ENCODE assay signal across 9 cellular contexts in the genomic region with DNA sequence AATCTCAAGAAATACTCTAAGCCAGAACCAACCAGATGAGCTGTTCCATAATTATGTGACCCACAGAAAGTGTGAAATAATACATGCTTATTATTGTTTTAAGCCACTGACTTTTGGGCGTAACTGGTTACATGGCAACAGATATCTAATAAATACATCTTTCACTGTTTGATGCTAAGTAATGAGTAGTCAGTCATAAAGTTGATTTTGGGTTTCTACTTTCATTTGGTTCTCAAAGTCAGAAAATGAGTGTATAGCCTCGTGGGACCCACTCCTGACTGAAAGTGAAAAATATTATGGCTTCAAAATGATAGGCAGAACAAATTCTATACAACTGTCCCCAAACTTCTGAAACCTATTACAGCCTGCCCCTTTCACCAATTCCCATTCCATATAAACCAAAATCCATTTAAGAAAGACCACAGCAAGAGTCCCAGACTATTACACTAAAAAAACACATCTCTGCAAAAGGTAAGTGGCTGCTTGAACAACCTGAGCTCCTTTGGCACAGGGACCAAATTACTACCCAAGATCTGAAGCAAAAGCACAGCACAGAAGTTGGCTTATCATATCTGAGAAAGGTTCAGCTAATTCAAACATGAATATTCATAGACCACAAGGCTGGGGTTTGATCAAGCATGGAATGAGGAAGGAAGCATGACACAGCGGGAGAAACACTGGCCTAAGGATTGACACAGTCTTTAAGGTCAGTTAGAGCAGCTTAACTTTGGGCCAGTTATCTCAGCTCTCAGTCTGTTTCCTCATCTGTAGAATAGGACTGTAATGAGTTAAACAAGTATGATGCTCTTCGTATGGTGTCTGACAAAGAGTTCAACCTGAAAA.
A peak's percentile ranks its signal among the peaks of the same experiment; 100 is the strongest.
DNase-seq lines count a peak whose midpoint lies in the region; ATAC-seq and TF ChIP-seq lines count a peak whose summit lies in the region.
"Had no signal": no experiment of that assay in that cellular context is flagged by ENCODE, and none has a peak within 500 bp of the region (broad histone marks: within the 10 kb centered on the region; RNA-seq: fewer than 3 reads in every experiment).

No MANE protein-coding gene starts in this region.

- no peak overlapping the region for H2AFZ ChIP-seq in PC-9

- H3K4me3 ChIP-seq in stomach smooth muscle (ENCODE audit: low read length in 2 of 2) (no peak overlapping the region), PC-9 (no peak overlapping the region)

- H3K36me3 Mint-ChIP-seq in activated naive CD8-positive, alpha-beta T cell, result no peaks in the 10 kb centered on the region
- H3K36me3 Mint-ChIP-seq in activated naive CD8-positive, alpha-beta T cell treated with anti-CD3 and anti-CD28 coated beads for 36 hours, result no peaks in the 10 kb centered on the region
- peaks cover 4% of the 10 kb centered on the region for H3K36me3 Mint-ChIP-seq in activated B cell treated with CpG ODN at 0.5 μM for 24 hours (ENCODE audit: low read depth)

- no peaks in the 10 kb centered on the region for H3K9me2 ChIP-seq in PC-9 (ENCODE audit: insufficient read depth)

- H3K9me3 Mint-ChIP-seq in activated naive CD8-positive, alpha-beta T cell (ENCODE audit: low read depth), result no peaks in the 10 kb centered on the region
- no peaks in the 10 kb centered on the region for H3K9me3 Mint-ChIP-seq in activated naive CD8-positive, alpha-beta T cell treated with anti-CD3 and anti-CD28 coated beads for 36 hours
- H3K9me3 Mint-ChIP-seq in activated B cell treated with CpG ODN at 0.5 μM for 24 hours, result no peaks in the 10 kb centered on the region

- no peak overlapping the region for H3K9ac ChIP-seq in stomach smooth muscle (ENCODE audit: low read length in 2 of 2)

- H4K20me1 ChIP-seq in PC-9 (ENCODE audit: insufficient read depth), result no peaks in the 10 kb centered on the region

- peak overlapping the region; percentile 9 for H3K27ac Mint-ChIP-seq in activated naive CD8-positive, alpha-beta T cell
- no peak overlapping the region for H3K27ac Mint-ChIP-seq in activated naive CD8-positive, alpha-beta T cell treated with anti-CD3 and anti-CD28 coated beads for 36 hours
- H3K27ac Mint-ChIP-seq in activated B cell treated with CpG ODN at 0.5 μM for 24 hours, result peak overlapping the region; percentile 54

- DNase-seq in activated naive CD8-positive, alpha-beta T cell treated with anti-CD3 and anti-CD28 coated beads for 36 hours, result no peak
- no peak for DNase-seq in activated B cell treated with CpG ODN at 0.5 μM for 24 hours
- no peak for DNase-seq in NK-92 (lab: John Stamatoyannopoulos, UW; ENCODE audit: unreplicated experiment)
- no peak for DNase-seq in NCI-H82 treated with DMSO at 0.1 percent for 48 hours (lab: John Stamatoyannopoulos, UW; ENCODE audit: unreplicated experiment)
- DNase-seq in PC-9, result no peak

- POLR2A ChIA-PET in activated B cell treated with CpG ODN at 0.5 μM for 24 hours (lab: Charles Lee) (interaction anchor here (2.2 kb wide), 1 partner anchor 88 kb away, joined by 19 read pairs; the partner anchor contains the start of gene CBR4), PC-9 (lab: Charles Lee; ENCODE audit: unreplicated experiment) (no interaction called here)

- H3K4me1 ChIP-seq in stomach smooth muscle (ENCODE audit: control insufficient read depth, insufficient read depth, low read length) (peaks cover 20% of the 10 kb centered on the region), PC-9 (replicated peaks; ENCODE audit: insufficient read depth) (no peaks in the 10 kb centered on the region)

- ATAC-seq in HG03039 (IDR thresholded peaks at IDR 0.05; ENCODE audit: unreplicated experiment), result peak; percentile 60
- ATAC-seq in activated B cell treated with CpG ODN at 0.5 μM for 24 hours (ENCODE audit: low read depth), result peak; percentile 73

- intact Hi-C loops in activated B cell treated with CpG ODN at 0.5 μM for 24 hours (cut with micrococcal nuclease) (loop anchor here (1.0 to 5.0 kb wide), 2 partner anchors 112 to 174 kb away; partner anchors contain the start of gene SH3RF1), PC-9 (cut with micrococcal nuclease; ENCODE audit: unreplicated experiment) (no loop called here)

- TF ChIP-seq CTCF in activated B cell treated with CpG ODN at 0.5 μM for 24 hours (IDR thresholded peaks at IDR 0.05), result no peak
- TF ChIP-seq CTCF in PC-9 (conservative IDR thresholded peaks at IDR 0.05), result no peak

- peaks cover 3% of the 10 kb centered on the region for H3K27me3 Mint-ChIP-seq in activated naive CD8-positive, alpha-beta T cell
- peaks cover 4% of the 10 kb centered on the region for H3K27me3 Mint-ChIP-seq in activated naive CD8-positive, alpha-beta T cell treated with anti-CD3 and anti-CD28 coated beads for 36 hours
- no peaks in the 10 kb centered on the region for H3K27me3 Mint-ChIP-seq in activated B cell treated with CpG ODN at 0.5 μM for 24 hours
- H3K27me3 Mint-ChIP-seq: brain had no signal

- H3K79me2 ChIP-seq in PC-9 (ENCODE audit: low read depth), result no peaks in the 10 kb centered on the region

- BruUV-seq in PC-9 (replicated peaks; lab: Mats Ljungman, UMichigan), result no TSS peak

- H3K9me3 ChIP-seq in stomach smooth muscle (ENCODE audit: control insufficient read depth in 2 of 2, low read length in 2 of 2) (peaks cover 0 to 4% of the 10 kb centered on the region in 2 donors), PC-9 (ENCODE audit: insufficient read depth, low read depth) (no peaks in the 10 kb centered on the region; the same call in 1 of the 2 replicates)

- no peak overlapping the region for H3K4me3 Mint-ChIP-seq in activated naive CD8-positive, alpha-beta T cell
- no peak overlapping the region for H3K4me3 Mint-ChIP-seq in activated naive CD8-positive, alpha-beta T cell treated with anti-CD3 and anti-CD28 coated beads for 36 hours
- H3K4me3 Mint-ChIP-seq in activated B cell treated with CpG ODN at 0.5 μM for 24 hours, result peak overlapping the region; percentile 11
- H3K4me3 Mint-ChIP-seq: brain had no signal

- H3K4me1 Mint-ChIP-seq in activated naive CD8-positive, alpha-beta T cell (ENCODE audit: low read depth), result no peaks in the 10 kb centered on the region
- peaks cover 2% of the 10 kb centered on the region for H3K4me1 Mint-ChIP-seq in activated naive CD8-positive, alpha-beta T cell treated with anti-CD3 and anti-CD28 coated beads for 36 hours
- H3K4me1 Mint-ChIP-seq in activated B cell treated with CpG ODN at 0.5 μM for 24 hours, result peaks cover 35% of the 10 kb centered on the region

- H3K4me2 ChIP-seq in PC-9, result no peak overlapping the region

- CTCF ChIA-PET in activated B cell treated with CpG ODN at 0.5 μM for 24 hours (lab: Charles Lee), result no interaction called here
- CTCF ChIA-PET in PC-9 (lab: Charles Lee), result no interaction called here

- H3K27ac ChIP-seq in stomach smooth muscle (ENCODE audit: low read length), result peak overlapping the region; percentile 71
- H3K27ac ChIP-seq in PC-9, result no peak overlapping the region

- H3K36me3 ChIP-seq in stomach smooth muscle (ENCODE audit: control insufficient read depth in 2 of 2, insufficient read depth in 2 of 2, low read length in 2 of 2) (peaks cover 4 to 10% of the 10 kb centered on the region in 2 donors), PC-9 (ENCODE audit: low read depth) (peaks cover 14% of the 10 kb centered on the region)

- H3K27me3 ChIP-seq in stomach smooth muscle (ENCODE audit: control insufficient read depth in 1 of 2, insufficient read depth in 2 of 2, low read length in 2 of 2), result no peaks in the 10 kb centered on the region
- H3K27me3 ChIP-seq in PC-9 (ENCODE audit: insufficient read depth, low read depth), result no peaks in the 10 kb centered on the region

- H3F3A ChIP-seq in PC-9 (ENCODE audit: insufficient read depth, low read depth), result no peaks in the 10 kb centered on the region
